In the genomic region with DNA sequence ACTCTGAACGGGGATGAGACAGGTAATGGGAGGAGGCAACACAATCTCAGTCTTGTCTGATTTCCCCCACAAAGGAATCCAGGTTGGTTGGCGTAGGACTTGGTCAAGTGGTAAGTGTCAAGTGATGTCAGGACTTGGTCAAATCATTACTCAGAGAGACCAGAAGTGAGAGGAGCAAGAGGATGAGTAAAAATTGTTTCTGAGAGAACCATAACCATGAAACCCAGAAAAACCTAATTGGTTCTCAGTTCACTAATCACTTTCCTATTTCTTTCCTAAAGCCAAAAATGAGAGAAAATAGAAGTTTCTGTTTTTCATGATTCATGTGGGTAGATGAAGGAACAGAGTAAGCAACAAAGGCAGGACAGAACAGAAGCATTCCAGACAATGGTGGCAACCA, we compare ENCODE assay signal across 21 cellular contexts. TPM values are rescaled to one million over a fixed set of nuclear protein-coding genes. Genes with fewer than 3 reads are reported as not detected.
DNase-seq lines count a peak whose midpoint lies in the region; ATAC-seq and TF ChIP-seq lines count a peak whose summit lies in the region.
"Had no signal": no experiment of that assay in that cellular context is flagged by ENCODE, and none has a peak within 500 bp of the region (broad histone marks: within the 10 kb centered on the region; RNA-seq: fewer than 3 reads in every experiment).

No MANE protein-coding gene starts in this region.

- H4K91ac ChIP-seq in trophoblast cell (ENCODE audit: low read depth, low read length), result peak overlapping the region; percentile 54

- H3K36me3 ChIP-seq in PC-3 (ENCODE audit: low read depth, low read length) (peaks cover 17% of the 10 kb centered on the region), trophoblast cell (ENCODE audit: control insufficient read depth in 1 of 2, insufficient read depth in 2 of 2, low read length in 2 of 2) (no peaks in the 10 kb centered on the region), psoas muscle (ENCODE audit: insufficient read depth in 1 of 2, low read depth in 1 of 2) (peaks cover 2 to 6% of the 10 kb centered on the region in 2 donors)
- H3K36me3 ChIP-seq: Peyer's patch had no signal

- no peaks in the 10 kb centered on the region for H3K9me2 ChIP-seq in PC-3 (replicated peaks; ENCODE audit: low read length)

- H3K23ac ChIP-seq in trophoblast cell (ENCODE audit: low read length), result no peak overlapping the region

- H3K4ac ChIP-seq in trophoblast cell (ENCODE audit: low read depth, low read length), result no peak overlapping the region

- H2BK5ac ChIP-seq in trophoblast cell (ENCODE audit: low read depth, low read length, poor library complexity), result no peak overlapping the region

- H4K20me1 ChIP-seq in PC-3 (ENCODE audit: low read length), result peaks cover 23% of the 10 kb centered on the region

- ATAC-seq in PC-3 (no peak), psoas muscle (no peak), GM19328 (IDR thresholded peaks at IDR 0.05; ENCODE audit: unreplicated experiment) (no peak)
- ATAC-seq: SK-N-SH treated with all-trans-retinoic acid at 6 μM for 48 hours had no signal

- peaks cover 2% of the 10 kb centered on the region for H3K79me1 ChIP-seq in trophoblast cell (ENCODE audit: low read length)

- in situ Hi-C loops in GM13976 (cut with MboI; ENCODE audit: low sequenced_read_pairs, unreplicated experiment), result no loop called here

- H3K79me2 ChIP-seq in PC-3 (ENCODE audit: low read length) (peaks cover 86% of the 10 kb centered on the region), trophoblast cell (ENCODE audit: control insufficient read depth, insufficient read depth, low read length, poor library complexity) (peaks cover 2% of the 10 kb centered on the region)

- CTCF ChIA-PET in PC-3 (lab: Charles Lee), result no interaction called here

- no CpG with 5 or more reads among the region's 2 CpGs for whole genome bisulfite sequencing in trophoblast cell (ENCODE audit: extremely low coverage, insufficient coverage, insufficient read length)
- 90 to 96% (median 96%) methylated on average over 2 of the region's 2 CpGs for whole genome bisulfite sequencing in psoas muscle, 3 donors

- H3K9ac ChIP-seq in PC-3 (ENCODE audit: low read length) (no peak overlapping the region), trophoblast cell (ENCODE audit: low read length) (no peak overlapping the region)

- H3K27me3 ChIP-seq in PC-3 (ENCODE audit: low read length) (no peaks in the 10 kb centered on the region), trophoblast cell (ENCODE audit: insufficient read depth, low read length) (peaks cover 16% of the 10 kb centered on the region), psoas muscle (ENCODE audit: insufficient read depth in 3 of 3, low read length in 2 of 3) (no peaks in the 10 kb centered on the region)
- H3K27me3 ChIP-seq: Peyer's patch had no signal

- H3K4me3 ChIP-seq in PC-3 (ENCODE audit: low read length) (no peak overlapping the region), trophoblast cell (ENCODE audit: low read depth, low read length) (no peak overlapping the region), psoas muscle (no peak overlapping the region)
- H3K4me3 ChIP-seq: Peyer's patch had no signal

- intact Hi-C loops in PC-3 (cut with micrococcal nuclease) (no loop called here), psoas muscle (cut with DNase I) (loop anchor here in 1 of 2 donors (2.0 to 5.0 kb wide), 2 partner anchors 13 to 34 kb away; no protein-coding TSS in a partner anchor)

- H2BK120ac ChIP-seq in trophoblast cell (ENCODE audit: insufficient read depth, low read length, poor library complexity), result no peak overlapping the region

- no peak for TF ChIP-seq CTCF in GM10266 (IDR thresholded peaks at IDR 0.05; ENCODE audit: control insufficient read depth, insufficient read depth, low read depth, missing control alignments)
- no peak for TF ChIP-seq CTCF in GM13976 (IDR thresholded peaks at IDR 0.05; ENCODE audit: borderline replicate concordance, control extremely low read depth, extremely low read depth, insufficient read depth, missing control alignments)
- no peak for TF ChIP-seq CTCF in PC-3 (conservative IDR thresholded peaks at IDR 0.05; ENCODE audit: low read depth, low read length)
- TF ChIP-seq CTCF in psoas muscle (IDR thresholded peaks at IDR 0.05), result no peak

- H4K8ac ChIP-seq in trophoblast cell (ENCODE audit: low read depth, low read length), result no peak overlapping the region

- H3K9me3 ChIP-seq in PC-3 (ENCODE audit: low read length) (no peaks in the 10 kb centered on the region), trophoblast cell (ENCODE audit: insufficient read depth, low read depth, low read length) (no peaks in the 10 kb centered on the region), psoas muscle (no peaks in the 10 kb centered on the region)
- H3K9me3 ChIP-seq: Peyer's patch had no signal

- no TSS peak for BruUV-seq in PC-3 (replicated peaks; lab: Mats Ljungman, UMichigan)

- H3K4me2 ChIP-seq in PC-3 (ENCODE audit: low read length), result 0 out of 2 replicates have a peak overlapping the region, but pooled peaks have one; percentile 58
- H3K4me2 ChIP-seq in trophoblast cell (ENCODE audit: low read length), result no peak overlapping the region

- H2AK5ac ChIP-seq in trophoblast cell (ENCODE audit: low read length), result no peak overlapping the region

- peak overlapping the region; percentile 74 for H2BK12ac ChIP-seq in trophoblast cell (ENCODE audit: low read length)

- no peak overlapping the region for H4K12ac ChIP-seq in trophoblast cell (ENCODE audit: low read depth, low read length)

- H3K18ac ChIP-seq in trophoblast cell (ENCODE audit: low read length), result no peak overlapping the region

- DNase-seq in GM10266 (ENCODE audit: extremely low spot score) (peak; percentile 14), GM13976 (ENCODE audit: low spot score) (peak; percentile 34), PC-3 (no peak), trophoblast cell (no peak), psoas muscle (no peak), NCI-H82 (lab: John Stamatoyannopoulos, UW) (no peak)
- DNase-seq: GF-D8, H7, Kasumi-1, MM.1S, NCI-H1105 treated with DMSO at 0.1 percent for 48 hours, NCI-H1694 treated with DMSO at 0.1 percent for 48 hours, NCI-H2107, NCI-H2227 treated with DMSO at 0.1 percent for 48 hours, NCI-H524, Peyer's patch, SHP77 treated with DMSO at 0.1 percent for 48 hours had no signal

- H3K27ac ChIP-seq in PC-3 (ENCODE audit: low read length) (peak overlapping the region; percentile 93; the same call in 1 of the 2 replicates), trophoblast cell (ENCODE audit: low read depth, low read length) (no peak overlapping the region), psoas muscle (no peak overlapping the region)
- H3K27ac ChIP-seq: C4-2B, HL-60, Peyer's patch had no signal

- H3K14ac ChIP-seq in trophoblast cell (ENCODE audit: low read length), result no peak overlapping the region

- peaks cover 78% of the 10 kb centered on the region for H3K4me1 ChIP-seq in PC-3 (ENCODE audit: insufficient read depth, low read length)
- H3K4me1 ChIP-seq in trophoblast cell (ENCODE audit: control insufficient read depth in 1 of 2, insufficient read depth in 2 of 2, low read length in 2 of 2), result peaks cover 0 to 7% of the 10 kb centered on the region in 2 experiments
- H3K4me1 ChIP-seq in psoas muscle, result peaks cover 33% of the 10 kb centered on the region

- H2AFZ ChIP-seq in PC-3 (ENCODE audit: low read length), result no peak overlapping the region
- no peak overlapping the region for H2AFZ ChIP-seq in trophoblast cell (ENCODE audit: insufficient read depth, low read length, poor library complexity)

- POLR2A ChIA-PET in PC-3 (lab: Charles Lee; ENCODE audit: unreplicated experiment), result no interaction called here

- peaks cover 4% of the 10 kb centered on the region for H3F3A ChIP-seq in PC-3 (ENCODE audit: low read length, unreplicated experiment)

RNA-seq across cellular contexts. Expression of gene PHC2, which starts 5.0 kb away (rescaled TPM):
- total RNA-seq in PC-3 (2014; rRNA removed) (125 and 134 TPM in 2 replicates), psoas muscle (100 to 1,000 TPM in 3 of 4 donors, 10 to 100 TPM in 1; 74.1 to 427 (median 339) TPM)
- polyA plus RNA-seq in trophoblast cell (2013), result 47.2 and 49.0 TPM in 2 replicates
- polyA plus RNA-seq in psoas muscle, result 100 to 1,000 TPM; 221 to 393 (median 338) TPM

RNA-seq across cellular contexts. Expression of gene ZSCAN20, which starts 46.5 kb away (rescaled TPM):
- total RNA-seq in PC-3 (2014; rRNA removed), result 0.84 and 1.6 TPM in 2 replicates
- polyA plus RNA-seq in trophoblast cell (2013), result 1.9 and 2.0 TPM in 2 replicates
- total RNA-seq in psoas muscle, result 1 to 10 TPM; 2.0 to 4.9 (median 3.3) TPM
- 1 to 10 TPM in 1 of 3 donors, under 1 TPM in 2; 0.75 to 3.2 (median 0.85) TPM for polyA plus RNA-seq in psoas muscle

Comparison
In these comparisons a context has a peak if more than half of its experiments do, and no peak if none do; other contexts are left out.
1. DNase-seq: peak in GM10266 (single experiment) and GM13976 (single experiment); none in PC-3 (single experiment), trophoblast cell (0 of 2), psoas muscle (0 of 2) and NCI-H82 (single experiment).